In genomic region chr17:32348483-32348800, GRCh38 we compare ENCODE assay signal across 1 cellular context.
TF ChIP-seq lines count a peak whose summit lies in the region.

No MANE protein-coding gene starts in this region.

TF ChIP-seq in GM12878, 131 proteins besides CTCF, POLR2A, EP300 and RAD21:
- TF ChIP-seq SREBF1 (IDR thresholded peaks at IDR 0.05; ENCODE audit: low read length), result no peak
- TF ChIP-seq ZNF274 (IDR thresholded peaks at IDR 0.05; ENCODE audit: insufficient read depth, insufficient read length), result no peak
- no peak for TF ChIP-seq NKRF (conservative IDR thresholded peaks at IDR 0.05)
